ENCODE assay signal across 8 cellular contexts in the genomic region with DNA sequence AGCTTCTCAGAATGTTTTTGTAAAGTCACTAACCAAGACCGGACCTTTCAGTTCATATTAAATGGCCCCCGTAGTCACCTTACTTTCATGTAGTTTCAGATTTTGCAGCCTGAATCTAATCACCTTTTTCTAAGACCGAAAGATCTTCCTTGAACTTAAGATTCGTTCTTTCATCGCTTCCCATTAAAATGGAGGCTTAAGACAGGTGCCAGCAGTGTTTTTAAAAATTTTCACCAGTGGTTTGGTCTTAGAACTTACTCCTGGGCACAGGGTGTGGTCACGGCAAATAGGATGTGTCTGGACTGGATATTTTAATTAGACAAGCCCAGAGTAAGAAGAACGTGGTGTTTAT. TPM values are rescaled to one million over a fixed set of nuclear protein-coding genes. Genes with fewer than 3 reads are reported as not detected.
A peak's percentile ranks its signal among the peaks of the same experiment; 100 is the strongest.
DNase-seq lines count a peak whose midpoint lies in the region; ATAC-seq and TF ChIP-seq lines count a peak whose summit lies in the region.

No MANE protein-coding gene starts in this region.

- ATAC-seq in naive thymus-derived CD8-positive, alpha-beta T cell = no peak
- no peak for ATAC-seq in GM18505 (IDR thresholded peaks at IDR 0.05; ENCODE audit: unreplicated experiment)

- H3K79me2 ChIP-seq in OCI-LY3 (ENCODE audit: low read length) = peaks cover 57% of the 10 kb centered on the region

- peak overlapping the region; percentile 100 for H3K9ac ChIP-seq in ES-I3 (ENCODE audit: low read depth, low read length)
- peak overlapping the region; percentile 92 for H3K9ac ChIP-seq in OCI-LY3 (ENCODE audit: low read length)
- peak overlapping the region; percentile 99 for H3K9ac ChIP-seq in endocrine pancreas (ENCODE audit: control insufficient read depth, insufficient read depth, low read length)

- DNase-seq in naive thymus-derived CD8-positive, alpha-beta T cell = peak in 2 of 10 donors; percentile 45 to 49
- no peak for DNase-seq in T-helper 9 cell
- no peak for DNase-seq in 8988T
- no peak for DNase-seq in NCI-H446 (lab: John Stamatoyannopoulos, UW)

- TF ChIP-seq CTCF in OCI-LY3 (IDR thresholded peaks at IDR 0.05; ENCODE audit: low read depth, low read length) = no peak

- H3K36me3 Mint-ChIP-seq in naive thymus-derived CD8-positive, alpha-beta T cell = peaks cover 42 to 53% (median 51%) of the 10 kb centered on the region in 3 donors

- POLR2A ChIA-PET in naive thymus-derived CD8-positive, alpha-beta T cell (lab: Charles Lee) = interaction anchor here (0.5 to 13.3 kb wide), 21 partner anchors 9 to 898 kb away, joined by 3 to 353 read pairs (median 4); a partner anchor contains a TSS

- H3K4me3 ChIP-seq in OCI-LY3 (ENCODE audit: low read length) (peak overlapping the region; percentile 88), endocrine pancreas (ENCODE audit: control insufficient read depth, insufficient read depth, low read length) (peak overlapping the region; percentile 99)

- peak overlapping the region; percentile 89 to 100 (median 98) for H3K4me3 Mint-ChIP-seq in naive thymus-derived CD8-positive, alpha-beta T cell

- no peak for TF ChIP-seq POLR2A in GM18505 (IDR thresholded peaks at IDR 0.05; ENCODE audit: borderline replicate concordance, extremely low read depth, insufficient read depth, insufficient read length)

- peak overlapping the region; percentile 96 to 100 (median 100) for H3K27ac Mint-ChIP-seq in naive thymus-derived CD8-positive, alpha-beta T cell

- H3K9me3 ChIP-seq in ES-I3 (ENCODE audit: control insufficient read depth, insufficient read depth, low read length) = no peaks in the 10 kb centered on the region
- H3K9me3 ChIP-seq in OCI-LY3 (ENCODE audit: insufficient read depth, low read length) = no peaks in the 10 kb centered on the region
- no peaks in the 10 kb centered on the region for H3K9me3 ChIP-seq in endocrine pancreas (ENCODE audit: control insufficient read depth, low read length)

- H3K27me3 ChIP-seq in OCI-LY3 (ENCODE audit: low read depth, low read length) = no peaks in the 10 kb centered on the region
- no peaks in the 10 kb centered on the region for H3K27me3 ChIP-seq in endocrine pancreas (ENCODE audit: control insufficient read depth, insufficient read depth, low read length)

- peaks cover 15% of the 10 kb centered on the region; the same call in 1 of the 2 replicates for H3K4me1 ChIP-seq in ES-I3 (ENCODE audit: insufficient read depth, low read length)
- H3K4me1 ChIP-seq in OCI-LY3 (ENCODE audit: low read length) = peaks cover 29% of the 10 kb centered on the region
- H3K4me1 ChIP-seq in endocrine pancreas (ENCODE audit: control insufficient read depth, insufficient read depth, low read length) = peaks cover 17% of the 10 kb centered on the region

- H3K27ac ChIP-seq in OCI-LY3 (ENCODE audit: low read length) = peak overlapping the region; percentile 89

- H3K4me1 Mint-ChIP-seq in naive thymus-derived CD8-positive, alpha-beta T cell = peaks cover 23 to 55% (median 48%) of the 10 kb centered on the region in 4 donors

- H2AFZ ChIP-seq in OCI-LY3 (ENCODE audit: low read depth, low read length) = no peak overlapping the region

- peaks cover 0 to 5% (median 0%) of the 10 kb centered on the region in 9 donors for H3K9me3 Mint-ChIP-seq in naive thymus-derived CD8-positive, alpha-beta T cell

- H3K27me3 Mint-ChIP-seq in naive thymus-derived CD8-positive, alpha-beta T cell = peaks cover 0 to 4% (median 0%) of the 10 kb centered on the region in 5 donors

- H3K36me3 ChIP-seq in ES-I3 (ENCODE audit: insufficient read depth, low read length) (peaks cover 30% of the 10 kb centered on the region), OCI-LY3 (replicated peaks; ENCODE audit: low read depth, low read length) (peaks cover 51% of the 10 kb centered on the region), endocrine pancreas (ENCODE audit: control insufficient read depth, insufficient read depth, low read length) (peaks cover 3% of the 10 kb centered on the region)

- H3K4me2 ChIP-seq in OCI-LY3 (ENCODE audit: low read length) = peak overlapping the region; percentile 73

- H4K20me1 ChIP-seq in OCI-LY3 (ENCODE audit: insufficient read depth, low read length) = peaks cover 50% of the 10 kb centered on the region

RNA-seq across cellular contexts. Expression of a gene that starts 0.6 kb away (rescaled TPM):
- total RNA-seq in naive thymus-derived CD8-positive, alpha-beta T cell = 100 to 1,000 TPM; 357 to 359 TPM
- 100 to 1,000 TPM; 268 to 375 (median 332) TPM for polyA plus RNA-seq in naive thymus-derived CD8-positive, alpha-beta T cell

RNA-seq across cellular contexts. Expression of a gene that starts 47.5 kb away (rescaled TPM):
- 100 to 1,000 TPM; 151 to 163 TPM for total RNA-seq in naive thymus-derived CD8-positive, alpha-beta T cell
- polyA plus RNA-seq in naive thymus-derived CD8-positive, alpha-beta T cell = 10 to 100 TPM; 46.4 to 79.6 (median 52.8) TPM
